ENCODE assay signal across 1 cellular context in the genomic region with DNA sequence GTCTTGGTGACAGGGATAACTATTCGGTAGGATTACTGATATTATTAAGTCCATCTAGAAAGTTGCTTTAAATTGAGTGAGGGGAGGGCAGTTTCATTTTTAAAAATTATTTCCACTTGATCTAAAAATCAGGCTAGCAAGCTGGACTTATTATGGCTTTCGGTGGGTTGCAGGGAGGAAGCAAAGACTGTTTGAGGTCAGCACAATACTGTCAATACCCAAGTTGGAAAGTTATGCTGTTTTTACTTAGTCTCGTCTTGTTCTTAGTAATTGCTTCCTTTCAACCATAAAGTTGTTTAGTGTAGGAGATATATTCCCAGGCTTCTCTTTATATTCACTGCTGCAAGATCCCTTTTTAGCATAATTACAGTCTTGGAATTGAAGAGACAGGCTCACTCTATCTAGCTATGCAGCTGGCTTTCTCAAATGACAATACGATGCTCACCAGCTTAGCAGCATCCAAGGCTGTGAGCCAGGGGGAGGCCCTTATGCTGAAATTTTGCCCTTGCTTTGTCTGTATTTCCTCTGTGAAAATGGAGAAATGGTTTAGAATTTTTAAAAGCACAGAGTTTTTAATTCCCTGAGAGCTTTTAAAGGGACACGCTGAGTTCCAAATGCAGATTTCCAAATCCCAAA.
TF ChIP-seq lines count a peak whose summit lies in the region.

No MANE protein-coding gene starts in this region.

TF ChIP-seq in GM12878, 131 proteins besides CTCF, POLR2A, EP300 and RAD21 (continued from another document):
- TF ChIP-seq, protein P1, sequence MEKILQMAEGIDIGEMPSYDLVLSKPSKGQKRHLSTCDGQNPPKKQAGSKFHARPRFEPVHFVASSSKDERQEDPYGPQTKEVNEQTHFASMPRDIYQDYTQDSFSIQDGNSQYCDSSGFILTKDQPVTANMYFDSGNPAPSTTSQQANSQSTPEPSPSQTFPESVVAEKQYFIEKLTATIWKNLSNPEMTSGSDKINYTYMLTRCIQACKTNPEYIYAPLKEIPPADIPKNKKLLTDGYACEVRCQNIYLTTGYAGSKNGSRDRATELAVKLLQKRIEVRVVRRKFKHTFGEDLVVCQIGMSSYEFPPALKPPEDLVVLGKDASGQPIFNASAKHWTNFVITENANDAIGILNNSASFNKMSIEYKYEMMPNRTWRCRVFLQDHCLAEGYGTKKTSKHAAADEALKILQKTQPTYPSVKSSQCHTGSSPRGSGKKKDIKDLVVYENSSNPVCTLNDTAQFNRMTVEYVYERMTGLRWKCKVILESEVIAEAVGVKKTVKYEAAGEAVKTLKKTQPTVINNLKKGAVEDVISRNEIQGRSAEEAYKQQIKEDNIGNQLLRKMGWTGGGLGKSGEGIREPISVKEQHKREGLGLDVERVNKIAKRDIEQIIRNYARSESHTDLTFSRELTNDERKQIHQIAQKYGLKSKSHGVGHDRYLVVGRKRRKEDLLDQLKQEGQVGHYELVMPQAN (conservative IDR thresholded peaks at IDR 0.05), result no peak
